ENCODE assay signal across 8 cellular contexts in the genomic region with DNA sequence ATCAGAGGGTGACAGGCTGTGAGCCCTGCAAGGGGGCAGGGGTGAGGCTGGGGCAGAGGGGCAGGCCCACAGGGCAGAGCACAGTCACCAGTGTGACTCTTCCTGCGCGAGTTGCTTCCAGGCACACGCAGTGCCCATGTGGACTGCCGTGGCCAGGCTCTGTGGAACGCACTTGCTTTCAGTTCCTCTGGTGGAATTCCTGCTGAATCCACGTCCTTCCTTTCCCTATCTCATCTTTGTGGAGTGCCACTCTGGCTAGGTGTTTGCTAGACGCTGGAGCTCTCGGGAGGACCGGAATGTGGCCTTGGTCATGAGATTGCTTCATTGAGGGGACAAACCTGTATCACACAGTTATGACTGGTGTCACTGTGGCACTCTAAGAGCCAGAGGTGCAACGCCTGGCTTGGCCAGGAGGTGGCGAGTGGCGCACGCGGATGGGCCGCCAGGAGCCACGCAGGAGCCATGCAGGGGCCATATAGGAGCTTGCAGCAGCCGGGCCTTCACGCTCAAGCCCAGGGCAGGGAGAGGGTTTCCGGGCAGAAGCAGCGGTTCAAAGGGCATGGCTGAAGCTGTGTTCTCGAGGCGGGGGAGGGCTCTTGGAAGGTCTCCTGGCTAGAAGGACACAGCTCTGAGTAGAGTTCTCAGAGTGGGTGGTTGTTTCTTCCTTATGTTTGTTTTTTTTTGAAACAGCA. TPM values are rescaled to one million over a fixed set of nuclear protein-coding genes. Genes with fewer than 3 reads are reported as not detected.
DNase-seq lines count a peak whose midpoint lies in the region; ATAC-seq and FAIRE-seq lines count a peak whose summit lies in the region.

No MANE protein-coding gene starts in this region.

- peak overlapping the region; percentile 78 for H3K27ac Mint-ChIP-seq in activated CD4-positive, alpha-beta T cell treated with anti-CD3 and anti-CD28 coated beads for 36 hours

- CTCF ChIA-PET in activated CD4-positive, alpha-beta T cell treated with anti-CD3 and anti-CD28 coated beads for 36 hours (lab: Charles Lee): interaction anchor here (0.6 to 1.6 kb wide), 14 partner anchors 10 to 334 kb away, joined by 3 to 5 read pairs (median 3); no protein-coding TSS in a partner anchor

- H3K27me3 Mint-ChIP-seq in activated CD4-positive, alpha-beta T cell treated with anti-CD3 and anti-CD28 coated beads for 36 hours: no peaks in the 10 kb centered on the region

- H3K9me3 Mint-ChIP-seq in activated CD4-positive, alpha-beta T cell treated with anti-CD3 and anti-CD28 coated beads for 36 hours (ENCODE audit: low read depth): no peaks in the 10 kb centered on the region

- FAIRE-seq in GM19239 (lab: Jason Lieb, UNC): peak; percentile 90

- DNase-seq in A172 (ENCODE audit: low spot score): peak; percentile 23
- DNase-seq in GM19239 (ENCODE audit: insufficient read length, low spot score): peak; percentile 60
- DNase-seq in NCI-H2196 treated with DMSO at 0.1 percent for 48 hours (lab: John Stamatoyannopoulos, UW; ENCODE audit: unreplicated experiment): peak; percentile 25
- peak; percentile 88 for DNase-seq in activated CD4-positive, alpha-beta T cell treated with anti-CD3 and anti-CD28 coated beads for 36 hours
- peak; percentile 80 for DNase-seq in cerebellum (ENCODE audit: low spot score)
- DNase-seq in left colon: peak; percentile 56 to 88
- DNase-seq in stimulated activated CD4-positive, alpha-beta T cell treated with anti-CD3 and anti-CD28 coated beads, Interleukin-2, amount 100 ng/mL, for 48 hours: peak; percentile 82

- POLR2A ChIA-PET in activated CD4-positive, alpha-beta T cell treated with anti-CD3 and anti-CD28 coated beads for 36 hours (lab: Charles Lee): interaction anchor here (1.2 kb wide), 1 partner anchor 8 kb away, joined by 3 read pairs; no protein-coding TSS in a partner anchor

- peaks cover 12% of the 10 kb centered on the region for H3K4me1 Mint-ChIP-seq in activated CD4-positive, alpha-beta T cell treated with anti-CD3 and anti-CD28 coated beads for 36 hours

- no peak overlapping the region for H3K4me3 Mint-ChIP-seq in activated CD4-positive, alpha-beta T cell treated with anti-CD3 and anti-CD28 coated beads for 36 hours

- peak; percentile 92 for ATAC-seq in activated CD4-positive, alpha-beta T cell treated with anti-CD3 and anti-CD28 coated beads for 36 hours
- ATAC-seq in left colon (peak; percentile 90), GM19397 (IDR thresholded peaks at IDR 0.05; ENCODE audit: unreplicated experiment) (no peak)

- H3K36me3 Mint-ChIP-seq in activated CD4-positive, alpha-beta T cell treated with anti-CD3 and anti-CD28 coated beads for 36 hours (ENCODE audit: low read depth): peaks cover 54% of the 10 kb centered on the region

- intact Hi-C loops in activated CD4-positive, alpha-beta T cell treated with anti-CD3 and anti-CD28 coated beads for 36 hours (cut with DNase I, micrococcal nuclease): no loop called here
- intact Hi-C loops in left colon (cut with DNase I, micrococcal nuclease): no loop called here

RNA-seq across cellular contexts. Expression of a gene that starts 36.1 kb away (rescaled TPM):
- 7.3 and 7.9 TPM in 2 replicates for total RNA-seq in A172 (2014; rRNA removed; shearing (Covaris generic))
- total RNA-seq in activated CD4-positive, alpha-beta T cell treated with anti-CD3 and anti-CD28 coated beads for 36 hours: 10 to 100 TPM; 36.0 to 38.0 TPM
- total RNA-seq in cerebellum (8.2 TPM), left colon (10 to 100 TPM; 40.7 to 45.2 TPM)

Comparison
In these comparisons a context has a peak if more than half of its experiments do, and no peak if none do; other contexts are left out.
1. DNase-seq: peak in every context shown above with its lines; median percentile 88 in activated CD4-positive, alpha-beta T cell treated with anti-CD3 and anti-CD28 coated beads for 36 hours; 82 in stimulated activated CD4-positive, alpha-beta T cell treated with anti-CD3 and anti-CD28 coated beads, Interleukin-2, amount 100 ng/mL, for 48 hours; 80 in cerebellum; 72 in left colon; 60 in GM19239; 25 in NCI-H2196 treated with DMSO at 0.1 percent for 48 hours; 23 in A172.